ENCODE assay signal across 10 cellular contexts in genomic region chr15:63938486-63939061, GRCh38.
DNase-seq lines count a peak whose midpoint lies in the region; ATAC-seq and TF ChIP-seq lines count a peak whose summit lies in the region.
"Had no signal": no experiment of that assay in that cellular context is flagged by ENCODE, and none has a peak within 500 bp of the region (broad histone marks: within the 10 kb centered on the region; RNA-seq: fewer than 3 reads in every experiment).

No MANE protein-coding gene starts in this region.

- H3K4me1 Mint-ChIP-seq in activated naive CD4-positive, alpha-beta T cell treated with anti-CD3 and anti-CD28 coated beads, Interleukin-2, amount 50 U/mL, for 24 hours = peaks cover 32% of the 10 kb centered on the region
- H3K4me1 Mint-ChIP-seq in nephron = peaks cover 37% of the 10 kb centered on the region

- ATAC-seq in HG03469 (IDR thresholded peaks at IDR 0.05; ENCODE audit: unreplicated experiment) = no peak
- ATAC-seq: PC-3 had no signal

- H3K4me3 Mint-ChIP-seq in activated naive CD4-positive, alpha-beta T cell treated with anti-CD3 and anti-CD28 coated beads, Interleukin-2, amount 50 U/mL, for 24 hours = peak overlapping the region; percentile 49
- no peak overlapping the region for H3K4me3 Mint-ChIP-seq in nephron

- no peaks in the 10 kb centered on the region for H3K36me3 Mint-ChIP-seq in activated naive CD4-positive, alpha-beta T cell treated with anti-CD3 and anti-CD28 coated beads, Interleukin-2, amount 50 U/mL, for 24 hours
- no peaks in the 10 kb centered on the region for H3K36me3 Mint-ChIP-seq in nephron (ENCODE audit: low read depth)

- no peaks in the 10 kb centered on the region for H3K9me3 Mint-ChIP-seq in activated naive CD4-positive, alpha-beta T cell treated with anti-CD3 and anti-CD28 coated beads, Interleukin-2, amount 50 U/mL, for 24 hours
- no peaks in the 10 kb centered on the region for H3K9me3 Mint-ChIP-seq in nephron

- peak overlapping the region; percentile 35 for H3K27ac Mint-ChIP-seq in activated naive CD4-positive, alpha-beta T cell treated with anti-CD3 and anti-CD28 coated beads, Interleukin-2, amount 50 U/mL, for 24 hours
- peak overlapping the region in 2 of 3 experiments; percentile 47 to 85 for H3K27ac Mint-ChIP-seq in nephron

- TF ChIP-seq CTCF in nephron (IDR thresholded peaks at IDR 0.05; ENCODE audit: unreplicated experiment in 3 of 3) = no peak

- no peaks in the 10 kb centered on the region for H3K27me3 Mint-ChIP-seq in activated naive CD4-positive, alpha-beta T cell treated with anti-CD3 and anti-CD28 coated beads, Interleukin-2, amount 50 U/mL, for 24 hours
- no peaks in the 10 kb centered on the region for H3K27me3 Mint-ChIP-seq in nephron (ENCODE audit: low read depth)

- DNase-seq in stimulated activated CD4-positive, alpha-beta T cell treated with anti-CD3 and anti-CD28 coated beads, Interleukin-12 subunit alpha, Interleukin-12 subunit beta, amount 100 ng/mL, for 48 hours (ENCODE audit: low read depth in 2 of 3, low spot score in 1 of 3) = peak; percentile 8 to 27 (median 15)
- DNase-seq in stimulated activated CD4-positive, alpha-beta T cell treated with anti-CD3 and anti-CD28 coated beads, Interleukin-4, amount 100 ng/mL, for 24 hours = no peak
- DNase-seq in germinal center (ENCODE audit: low spot score) (no peak), dedifferentiated amniotic fluid mesenchymal stem cell (ENCODE audit: extremely low spot score) (no peak)
- no peak for DNase-seq in stimulated activated naive CD4-positive, alpha-beta T cell treated with Interleukin-2 at 50 U/mL for 16 hours (lab: John Stamatoyannopoulos, UW)
- DNase-seq: PC-3; stimulated activated naive CD4-positive, alpha-beta T cell had no signal

Comparison
In these comparisons a context has a peak if more than half of its experiments do, and no peak if none do; other contexts are left out.
1. DNase-seq: peak in stimulated activated CD4-positive, alpha-beta T cell treated with anti-CD3 and anti-CD28 coated beads, Interleukin-12 subunit alpha, Interleukin-12 subunit beta, amount 100 ng/mL, for 48 hours (3 of 3); none in stimulated activated CD4-positive, alpha-beta T cell treated with anti-CD3 and anti-CD28 coated beads, Interleukin-4, amount 100 ng/mL, for 24 hours (single experiment), germinal center (single experiment), stimulated activated naive CD4-positive, alpha-beta T cell treated with Interleukin-2 at 50 U/mL for 16 hours (single experiment) and dedifferentiated amniotic fluid mesenchymal stem cell (single experiment).